ENCODE assay signal across 10 cellular contexts in the genomic region with DNA sequence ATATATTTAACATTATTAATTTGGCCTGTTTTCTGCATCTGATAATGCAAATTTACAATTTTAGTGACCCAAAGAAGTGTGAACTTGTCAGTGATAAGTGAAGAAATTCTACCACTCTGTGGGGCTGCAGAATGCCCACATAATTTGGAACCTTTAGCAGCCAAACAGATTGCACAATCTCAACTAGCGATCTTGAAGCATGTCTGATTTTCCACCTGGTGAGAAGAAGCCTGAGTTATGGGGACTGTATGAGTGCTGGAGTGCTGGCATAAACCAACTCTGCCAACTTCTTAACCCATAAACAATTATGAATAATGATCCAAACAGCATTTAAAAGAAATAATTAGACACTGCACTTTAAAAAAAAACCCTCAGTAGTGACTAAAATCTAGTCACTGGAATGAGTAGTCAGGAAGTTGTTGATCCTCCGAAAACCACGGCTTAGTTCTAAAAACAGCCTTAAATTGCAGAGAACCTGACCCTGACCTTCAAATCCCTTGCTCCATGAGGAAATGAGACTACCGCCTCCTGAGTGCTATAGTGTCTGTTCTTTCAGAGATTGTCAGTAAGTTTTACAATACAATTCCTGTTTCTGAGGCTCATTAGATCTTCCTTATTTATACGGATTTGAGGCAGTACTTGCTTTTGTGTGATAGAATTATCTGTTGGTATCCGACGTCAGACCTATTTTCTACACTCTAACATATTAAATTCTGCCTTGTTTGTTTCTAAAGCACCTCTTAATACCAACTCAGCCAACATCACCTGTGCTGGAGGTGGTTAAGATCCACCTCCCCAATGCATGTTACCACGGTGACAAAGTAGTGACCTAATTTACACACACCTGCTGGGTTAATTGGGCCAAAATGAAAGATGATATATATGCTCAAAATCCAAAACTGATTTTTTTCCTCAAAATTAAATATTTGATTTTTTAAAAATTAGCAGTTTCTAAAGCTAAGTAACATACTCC.
DNase-seq lines count a peak whose midpoint lies in the region; ATAC-seq and TF ChIP-seq lines count a peak whose summit lies in the region.
"Had no signal": no experiment of that assay in that cellular context is flagged by ENCODE, and none has a peak within 500 bp of the region (broad histone marks: within the 10 kb centered on the region; RNA-seq: fewer than 3 reads in every experiment).

No MANE protein-coding gene starts in this region.

- DNase-seq in activated naive CD4-positive, alpha-beta T cell treated with anti-CD3 and anti-CD28 coated beads, Interleukin-2, amount 50 U/mL, for 72 hours (ENCODE audit: low spot score in 2 of 2), result no peak
- DNase-seq in activated naive CD4-positive, alpha-beta T cell (lab: John Stamatoyannopoulos, UW), result no peak
- DNase-seq in NCI-H2171 treated with DMSO at 0.1 percent for 48 hours (lab: John Stamatoyannopoulos, UW) (peak; percentile 89), fibroblast of lung (ENCODE audit: low read depth in 2 of 2) (peak; percentile 54 to 74), middle frontal gyrus (ENCODE audit: extremely low spot score, low spot score) (no peak), D341Med (ENCODE audit: low spot score) (no peak), SKM-1 treated with dmso at 0.1 percent for 144 hours (lab: John Stamatoyannopoulos, UW; ENCODE audit: unreplicated experiment) (no peak)

- H3K27ac ChIP-seq in fibroblast of lung (ENCODE audit: insufficient read depth, low read length), result no peak overlapping the region
- H3K27ac ChIP-seq: SK-N-MC had no signal

- no peak for TF ChIP-seq CTCF in fibroblast of lung (conservative IDR thresholded peaks at IDR 0.05 in 1 of 2, IDR thresholded peaks at IDR 0.05 in 1 of 2; ENCODE audit: low read depth in 1 of 2, low read length in 2 of 2)

- peaks cover 3% of the 10 kb centered on the region for H3K4me1 ChIP-seq in fibroblast of lung (ENCODE audit: control insufficient read depth, extremely low read depth, insufficient read depth, low read length)

- no peaks in the 10 kb centered on the region for H3K79me2 ChIP-seq in fibroblast of lung (ENCODE audit: control insufficient read depth, insufficient read depth, low read length)

- H3K36me3 ChIP-seq in fibroblast of lung (ENCODE audit: control insufficient read depth, insufficient read depth, low read length), result no peaks in the 10 kb centered on the region

- no peak overlapping the region for H3K4me3 ChIP-seq in fibroblast of lung (replicated peaks in 1 of 4; ENCODE audit: control extremely low read depth in 1 of 4, insufficient read depth in 1 of 4, low read depth in 3 of 4, low read length in 4 of 4)
- H3K4me3 ChIP-seq: SK-N-MC had no signal

- no peaks in the 10 kb centered on the region for H3K9me3 ChIP-seq in fibroblast of lung (ENCODE audit: control insufficient read depth, insufficient read depth, low read depth, low read length)

- no peak overlapping the region for H2AFZ ChIP-seq in fibroblast of lung (ENCODE audit: low read length)

- H3K9me3 Mint-ChIP-seq in activated naive CD4-positive, alpha-beta T cell treated with anti-CD3 and anti-CD28 coated beads, Interleukin-2, amount 50 U/mL, for 72 hours, result no peaks in the 10 kb centered on the region

- H3K36me3 Mint-ChIP-seq in activated naive CD4-positive, alpha-beta T cell treated with anti-CD3 and anti-CD28 coated beads, Interleukin-2, amount 50 U/mL, for 72 hours, result no peaks in the 10 kb centered on the region

- H3K4me2 ChIP-seq in fibroblast of lung (ENCODE audit: extremely low read depth, insufficient read depth, low read length), result peak overlapping the region; percentile 52

- no peaks in the 10 kb centered on the region for H4K20me1 ChIP-seq in fibroblast of lung (ENCODE audit: control insufficient read depth, extremely low read depth, insufficient read depth, low read length)

- H3K27ac Mint-ChIP-seq in activated naive CD4-positive, alpha-beta T cell treated with anti-CD3 and anti-CD28 coated beads, Interleukin-2, amount 50 U/mL, for 72 hours, result no peak overlapping the region
- H3K27ac Mint-ChIP-seq: B cell had no signal

- no peaks in the 10 kb centered on the region for H3K27me3 ChIP-seq in fibroblast of lung (ENCODE audit: control insufficient read depth, insufficient read depth, low read length)

- no peak overlapping the region for H3K9ac ChIP-seq in fibroblast of lung (ENCODE audit: insufficient read depth, low read length)

- ATAC-seq in activated naive CD4-positive, alpha-beta T cell treated with anti-CD3 and anti-CD28 coated beads, Interleukin-2, amount 50 U/mL, for 72 hours, result peak; percentile 48 to 57
- peak; percentile 79 for ATAC-seq in HG02981 (IDR thresholded peaks at IDR 0.05; ENCODE audit: unreplicated experiment)

Comparison
In these comparisons a context has a peak if more than half of its experiments do, and no peak if none do; other contexts are left out.
1. DNase-seq: peak in NCI-H2171 treated with DMSO at 0.1 percent for 48 hours (single experiment) and fibroblast of lung (2 of 2); none in activated naive CD4-positive, alpha-beta T cell treated with anti-CD3 and anti-CD28 coated beads, Interleukin-2, amount 50 U/mL, for 72 hours (0 of 2), activated naive CD4-positive, alpha-beta T cell (0 of 4), middle frontal gyrus (single experiment), D341Med (single experiment) and SKM-1 treated with dmso at 0.1 percent for 144 hours (single experiment).